17 cellular contexts compared by ENCODE assay signal in genomic region chr3:71972031-71972430, GRCh38.
DNase-seq lines count a peak whose midpoint lies in the region; ATAC-seq and TF ChIP-seq lines count a peak whose summit lies in the region.
"Had no signal": no experiment of that assay in that cellular context is flagged by ENCODE, and none has a peak within 500 bp of the region (broad histone marks: within the 10 kb centered on the region; RNA-seq: fewer than 3 reads in every experiment).

No MANE protein-coding gene starts in this region.

- no peaks in the 10 kb centered on the region for H3K9me2 ChIP-seq in PC-9 (ENCODE audit: insufficient read depth)

- H3F3A ChIP-seq in PC-9 (ENCODE audit: insufficient read depth, low read depth): no peaks in the 10 kb centered on the region

- BruUV-seq in PC-9 (replicated peaks; lab: Mats Ljungman, UMichigan): no TSS peak

- no peaks in the 10 kb centered on the region for H3K9me3 ChIP-seq in PC-9 (ENCODE audit: insufficient read depth, low read depth)
- H3K9me3 ChIP-seq: ascending aorta, upper lobe of left lung had no signal

- no peak overlapping the region for H2AFZ ChIP-seq in PC-9

- intact Hi-C loops in PC-9 (cut with micrococcal nuclease; ENCODE audit: unreplicated experiment) (no loop called here), left cardiac atrium (cut with DNase I) (no loop called here)

- no peaks in the 10 kb centered on the region for H4K20me1 ChIP-seq in PC-9 (ENCODE audit: insufficient read depth)

- no peaks in the 10 kb centered on the region for H3K36me3 ChIP-seq in PC-9 (ENCODE audit: low read depth)
- H3K36me3 ChIP-seq: ascending aorta, upper lobe of left lung had no signal

- POLR2A ChIA-PET in RWPE1 (lab: Yijun Ruan, JAX; ENCODE audit: low non-redundant PET) (no interaction called here), PC-9 (lab: Charles Lee; ENCODE audit: unreplicated experiment) (no interaction called here)

- no peak overlapping the region for H3K4me3 ChIP-seq in foreskin fibroblast (ENCODE audit: low read depth in 1 of 2, low read length in 2 of 2)
- H3K4me3 ChIP-seq in PC-9: no peak overlapping the region
- H3K4me3 ChIP-seq: ascending aorta, upper lobe of left lung had no signal

- no peaks in the 10 kb centered on the region for H3K79me2 ChIP-seq in PC-9 (ENCODE audit: low read depth)

- DNase-seq in AG08395 (ENCODE audit: low spot score): peak; percentile 27
- DNase-seq in ELR (ENCODE audit: low read depth): peak; percentile 13
- DNase-seq in RWPE1 (ENCODE audit: low spot score): peak; percentile 17
- peak; percentile 32 to 81 for DNase-seq in foreskin fibroblast
- no peak for DNase-seq in PC-9
- DNase-seq in left cardiac atrium: no peak
- DNase-seq in stimulated activated naive CD4-positive, alpha-beta T cell treated with Interleukin-2 at 50 U/mL for 16 hours (lab: John Stamatoyannopoulos, UW): no peak
- DNase-seq: activated effector memory CD4-positive, alpha-beta T cell treated with Interleukin-2 at 50 U/mL for 16 hours; kidney; NCI-H1417; NCI-H510A; nucleus accumbens; stimulated activated CD4-positive, alpha-beta T cell treated with anti-CD3 and anti-CD28 coated beads, Interleukin-4, amount 100 ng/mL, for 24 hours; upper lobe of left lung had no signal

- TF ChIP-seq CTCF in RWPE1 (conservative IDR thresholded peaks at IDR 0.05; ENCODE audit: low read depth): no peak
- TF ChIP-seq CTCF in foreskin fibroblast (IDR thresholded peaks at IDR 0.05; ENCODE audit: low read depth, low read length): no peak
- no peak for TF ChIP-seq CTCF in PC-9 (conservative IDR thresholded peaks at IDR 0.05)

- peaks cover 15% of the 10 kb centered on the region for H3K27me3 ChIP-seq in PC-9 (ENCODE audit: insufficient read depth, low read depth)
- H3K27me3 ChIP-seq: ascending aorta, upper lobe of left lung had no signal

- ATAC-seq in left cardiac atrium: no peak
- no peak for ATAC-seq in HG02938 (IDR thresholded peaks at IDR 0.05; ENCODE audit: unreplicated experiment)

- CTCF ChIA-PET in RWPE1 (lab: Yijun Ruan, JAX) (no interaction called here), PC-9 (lab: Charles Lee) (no interaction called here)

- H3K4me1 ChIP-seq in PC-9 (replicated peaks; ENCODE audit: insufficient read depth): no peaks in the 10 kb centered on the region
- H3K4me1 ChIP-seq: ascending aorta, upper lobe of left lung had no signal

- H3K27ac ChIP-seq in RWPE1 (no peak overlapping the region), PC-9 (no peak overlapping the region)
- H3K27ac ChIP-seq: ascending aorta, KMS-11, upper lobe of left lung had no signal

- no peak overlapping the region for H3K4me2 ChIP-seq in PC-9
- H3K4me2 ChIP-seq: KMS-11 had no signal

Comparison
In these comparisons a context has a peak if more than half of its experiments do, and no peak if none do; other contexts are left out.
1. DNase-seq: peak in AG08395 (single experiment), ELR (single experiment), RWPE1 (single experiment) and foreskin fibroblast (2 of 2); none in PC-9 (0 of 2), left cardiac atrium (single experiment) and stimulated activated naive CD4-positive, alpha-beta T cell treated with Interleukin-2 at 50 U/mL for 16 hours (single experiment).